In genomic region chr12:77834618-77835017, GRCh38 we compare ENCODE assay signal across 28 cellular contexts. TPM values are rescaled to one million over a fixed set of nuclear protein-coding genes. Genes with fewer than 3 reads are reported as not detected.
"Had no signal": no experiment of that assay in that cellular context is flagged by ENCODE, and none has a peak within 500 bp of the region (broad histone marks: within the 10 kb centered on the region; RNA-seq: fewer than 3 reads in every experiment).

No MANE protein-coding gene starts in this region.

- FAIRE-seq: pancreas had no signal

- H3K4me1 ChIP-seq: pancreas, psoas muscle, suprapubic skin, transverse colon, uterus had no signal

- H3K36me3 ChIP-seq: neutrophil, pancreas, suprapubic skin, tibial artery, transverse colon, upper lobe of right lung, uterus had no signal

- ATAC-seq: naive thymus-derived CD4-positive, alpha-beta T cell; natural killer cell; pancreas; psoas muscle; right cardiac atrium; sciatic nerve; stimulated activated memory B cell treated with anti-CD40 and anti-IgM and Interleukin-4, amounts not matched to agents 10 μg/mL and 1 μg/mL and 100 μg/mL, for 72 hours; stimulated activated naive CD8-positive, alpha-beta T cell treated with anti-CD3 and anti-CD28 coated beads, Interleukin-15, amount 100 ng/mL, for 72 hours; stimulated activated naive CD8-positive, alpha-beta T cell treated with anti-CD3 and anti-CD28 coated beads, Interleukin-15, Interleukin-2, amounts not matched to agents 100 U/mL and 50 U/mL, for 24 hours; upper lobe of right lung had no signal

- H3K4me3 ChIP-seq: pancreas, psoas muscle, skin epidermis, smooth muscle cell, suprapubic skin, tibial artery, transverse colon, upper lobe of right lung, uterus had no signal

- H3K27ac ChIP-seq: neutrophil, pancreas, psoas muscle, skin epidermis, suprapubic skin, tibial artery, transverse colon, upper lobe of right lung, uterus had no signal

- H3K4me2 ChIP-seq: smooth muscle cell had no signal

- DNase-seq: naive thymus-derived CD4-positive, alpha-beta T cell; natural killer cell; nephron progenitor cell; nucleus accumbens; pancreas; posterior cingulate gyrus; psoas muscle; right cardiac atrium; stimulated activated CD4-positive, alpha-beta T cell treated with anti-CD3 and anti-CD28 coated beads, Interleukin-15, amount 100 ng/mL, for 24 hours; stimulated activated CD4-positive, alpha-beta T cell treated with anti-CD3 and anti-CD28 coated beads, Interleukin-2, amount 100 ng/mL, for 24 hours; stimulated activated CD4-positive, alpha-beta T cell treated with anti-CD3 and anti-CD28 coated beads, Interleukin-2, amount 100 ng/mL, for 48 hours; stimulated activated CD4-positive, alpha-beta T cell treated with anti-CD3 and anti-CD28 coated beads, Interleukin-4, amount 100 ng/mL, for 4 hours; stimulated activated CD8-positive, alpha-beta memory T cell treated with anti-CD3 and anti-CD28 coated beads, Interleukin-4, amount 100 ng/mL, for 48 hours; stimulated activated naive CD4-positive, alpha-beta T cell; stimulated activated naive CD8-positive, alpha-beta T cell treated with anti-CD3 and anti-CD28 coated beads, Interleukin-15, amount 100 ng/mL, for 72 hours; stimulated activated naive CD8-positive, alpha-beta T cell treated with anti-CD3 and anti-CD28 coated beads, Interleukin-15, Interleukin-2, amounts not matched to agents 100 U/mL and 50 U/mL, for 24 hours; substantia nigra; testis; tibial artery; transverse colon; upper lobe of right lung; uterus had no signal

- H3K9me3 ChIP-seq: neutrophil, pancreas, psoas muscle, suprapubic skin, testis, tibial artery, transverse colon, upper lobe of right lung, uterus had no signal

- H3K27me3 ChIP-seq: neutrophil, pancreas, suprapubic skin, testis, tibial artery, transverse colon, upper lobe of right lung, uterus had no signal

RNA-seq across cellular contexts. Expression of gene NAV3, which starts 3.9 kb away (rescaled TPM):
- total RNA-seq: naive thymus-derived CD4-positive, alpha-beta T cell; natural killer cell had no signal
- polyA plus RNA-seq: naive thymus-derived CD4-positive, alpha-beta T cell had no signal
